1 cellular context compared by ENCODE assay signal in genomic region chr1:22201023-22201422, GRCh38.
TF ChIP-seq lines count a peak whose summit lies in the region.

No MANE protein-coding gene starts in this region.

TF ChIP-seq in K562, 482 proteins besides CTCF, POLR2A, EP300 and RAD21 (continued from another document):
- TF ChIP-seq HMGN3 (IDR thresholded peaks at IDR 0.05; ENCODE audit: borderline replicate concordance, extremely low read depth, insufficient read length, low read depth, low read length) (no peak), LEF1 (IDR thresholded peaks at IDR 0.05) (no peak), RBBP5 (IDR thresholded peaks at IDR 0.05; ENCODE audit: borderline replicate concordance, insufficient read depth, low read length, poor library complexity, severe bottlenecking) (no peak), TGIF2 (CRISPR knock-in tag; IDR thresholded peaks at IDR 0.05) (no peak), CREBBP (IDR thresholded peaks at IDR 0.05; ENCODE audit: low read depth, low read length) (no peak), SMAD3 (CRISPR knock-in tag; conservative IDR thresholded peaks at IDR 0.05) (no peak), STAG1 (CRISPR knock-in tag; IDR thresholded peaks at IDR 0.05; ENCODE audit: borderline replicate concordance) (no peak), RBM17 (IDR thresholded peaks at IDR 0.05; ENCODE audit: borderline replicate concordance, low read depth, low read length) (no peak), MAFF (IDR thresholded peaks at IDR 0.05; ENCODE audit: low read length) (no peak)
